In genomic region chr10:122492955-122493597, GRCh38 we compare ENCODE assay signal across 17 cellular contexts. TPM values are rescaled to one million over a fixed set of nuclear protein-coding genes. Genes with fewer than 3 reads are reported as not detected.
DNase-seq lines count a peak whose midpoint lies in the region; ATAC-seq, FAIRE-seq and TF ChIP-seq lines count a peak whose summit lies in the region.
"Had no signal": no experiment of that assay in that cellular context is flagged by ENCODE, and none has a peak within 500 bp of the region (broad histone marks: within the 10 kb centered on the region; RNA-seq: fewer than 3 reads in every experiment).

No MANE protein-coding gene starts in this region.

- peak overlapping the region; percentile 97 for H3K27ac ChIP-seq in ACC112 (ENCODE audit: low read depth, low read length)
- peak overlapping the region in 3 of 4 donors; percentile 40 to 75 (median 74) for H3K27ac ChIP-seq in gastroesophageal sphincter
- no peak overlapping the region for H3K27ac ChIP-seq in foreskin keratinocyte
- H3K27ac ChIP-seq: parathyroid adenoma had no signal

- WGBS in gastroesophageal sphincter (ENCODE audit: low coverage in 1 of 2), 2 donors = 52 to 72% methylated on average over 5 to 7 of the region's 10 CpGs

- peak; percentile 40 for ATAC-seq in gastroesophageal sphincter
- ATAC-seq in sciatic nerve = peak; percentile 87
- ATAC-seq in foreskin keratinocyte = no peak
- ATAC-seq: stimulated activated naive CD8-positive, alpha-beta T cell treated with anti-CD3 and anti-CD28 coated beads, Interleukin-15, amount 100 ng/mL, for 72 hours; T-helper 17 cell had no signal

- CTCF ChIA-PET in MCF 10A (lab: Yijun Ruan, JAX) = interaction anchor here (0.6 to 5.8 kb wide), 7 partner anchors 10 to 118 kb away, joined by 3 to 39 read pairs (median 5); partner anchors contain the start of gene PLEKHA1

- peaks cover 38% of the 10 kb centered on the region for H3K79me2 ChIP-seq in ACC112 (ENCODE audit: control insufficient read depth, insufficient read depth, low read length, unreplicated experiment)
- H3K79me2 ChIP-seq: parathyroid adenoma had no signal

- no peak for TF ChIP-seq CTCF in MCF 10A (IDR thresholded peaks at IDR 0.05; ENCODE audit: unreplicated experiment)
- no peak for TF ChIP-seq CTCF in gastroesophageal sphincter (IDR thresholded peaks at IDR 0.05)
- TF ChIP-seq CTCF in foreskin keratinocyte (conservative IDR thresholded peaks at IDR 0.05) = no peak

- no peak for FAIRE-seq in frontal cortex (lab: Jason Lieb, UNC)

- no peak overlapping the region for H3K4me3 Mint-ChIP-seq in MCF 10A (ENCODE audit: unreplicated experiment)
- H3K4me3 Mint-ChIP-seq: activated CD4-positive, alpha-beta memory T cell treated with anti-CD3 and anti-CD28 coated beads for 36 hours; stimulated activated naive CD8-positive, alpha-beta T cell treated with anti-CD3 and anti-CD28 coated beads, Interleukin-15, amount 100 ng/mL, for 72 hours had no signal

- no peak for TF ChIP-seq POLR2A in gastroesophageal sphincter (IDR thresholded peaks at IDR 0.05)

- intact Hi-C loops in MCF 10A (cut with micrococcal nuclease) = no loop called here
- intact Hi-C loops in sciatic nerve (cut with DNase I) = no loop called here

- no peaks in the 10 kb centered on the region for H3K9me3 ChIP-seq in gastroesophageal sphincter

- H3K9me3 Mint-ChIP-seq in MCF 10A (ENCODE audit: unreplicated experiment) = no peaks in the 10 kb centered on the region
- H3K9me3 Mint-ChIP-seq: activated CD4-positive, alpha-beta memory T cell treated with anti-CD3 and anti-CD28 coated beads for 36 hours; stimulated activated naive CD8-positive, alpha-beta T cell treated with anti-CD3 and anti-CD28 coated beads, Interleukin-15, amount 100 ng/mL, for 72 hours had no signal

- DNase-seq in MCF 10A (ENCODE audit: unreplicated experiment) (no peak), sciatic nerve (ENCODE audit: low spot score) (peak; percentile 64), foreskin keratinocyte (no peak), OCI-M1 (lab: John Stamatoyannopoulos, UW) (no peak), frontal cortex (ENCODE audit: low spot score in 2 of 2) (no peak), cerebellum (ENCODE audit: low spot score) (no peak)
- DNase-seq: activated CD4-positive, alpha-beta memory T cell treated with anti-CD3 and anti-CD28 coated beads for 36 hours; activated effector memory CD4-positive, alpha-beta T cell treated with Interleukin-2 at 50 U/mL for 16 hours; cerebellar nuclear complex; NCI-H2227 treated with DMSO at 0.1 percent for 48 hours; stimulated activated naive CD8-positive, alpha-beta T cell treated with anti-CD3 and anti-CD28 coated beads, Interleukin-15, amount 100 ng/mL, for 72 hours; T-helper 17 cell had no signal

- no peaks in the 10 kb centered on the region for H3K27me3 Mint-ChIP-seq in MCF 10A (ENCODE audit: insufficient read depth, unreplicated experiment)
- H3K27me3 Mint-ChIP-seq: T-helper 17 cell had no signal

- H2AFZ ChIP-seq in ACC112 (ENCODE audit: low read length, unreplicated experiment) = no peak overlapping the region
- H2AFZ ChIP-seq: parathyroid adenoma had no signal

- H3K27ac Mint-ChIP-seq in MCF 10A (ENCODE audit: low read depth, unreplicated experiment) = peak overlapping the region; percentile 86
- H3K27ac Mint-ChIP-seq: activated CD4-positive, alpha-beta memory T cell treated with anti-CD3 and anti-CD28 coated beads for 36 hours; T-helper 17 cell had no signal

- H3K4me3 ChIP-seq in ACC112 (ENCODE audit: low read depth, low read length) (peak overlapping the region; percentile 68), gastroesophageal sphincter (no peak overlapping the region)

- peaks cover 15% of the 10 kb centered on the region for H3K36me3 ChIP-seq in ACC112 (ENCODE audit: insufficient read depth, low read length)
- peaks cover 0 to 44% of the 10 kb centered on the region in 2 donors for H3K36me3 ChIP-seq in gastroesophageal sphincter

- H3K36me3 Mint-ChIP-seq in MCF 10A (ENCODE audit: insufficient read depth, unreplicated experiment) = peaks cover 62% of the 10 kb centered on the region
- H3K36me3 Mint-ChIP-seq: activated CD4-positive, alpha-beta memory T cell treated with anti-CD3 and anti-CD28 coated beads for 36 hours had no signal

- H3K4me1 Mint-ChIP-seq in MCF 10A (ENCODE audit: insufficient read depth, unreplicated experiment) = peaks cover 63% of the 10 kb centered on the region

- H3K27me3 ChIP-seq in ACC112 (ENCODE audit: insufficient read depth, low read length) = no peaks in the 10 kb centered on the region
- no peaks in the 10 kb centered on the region for H3K27me3 ChIP-seq in gastroesophageal sphincter
- no peaks in the 10 kb centered on the region for H3K27me3 ChIP-seq in foreskin keratinocyte

- TF ChIP-seq EP300 in gastroesophageal sphincter (IDR thresholded peaks at IDR 0.05) = no peak

- BruUV-seq in MCF 10A (replicated peaks; lab: Mats Ljungman, UMichigan) = no TSS peak

- H3K4me1 ChIP-seq in ACC112 (ENCODE audit: control insufficient read depth, insufficient read depth, low read length, unreplicated experiment) = peaks cover 76% of the 10 kb centered on the region
- H3K4me1 ChIP-seq in gastroesophageal sphincter = peaks cover 0 to 64% (median 22%) of the 10 kb centered on the region in 3 donors
- peaks cover 42% of the 10 kb centered on the region for H3K4me1 ChIP-seq in foreskin keratinocyte
- H3K4me1 ChIP-seq: parathyroid adenoma had no signal

- POLR2A ChIA-PET in MCF 10A (lab: Yijun Ruan, JAX) = interaction anchor here (0.6 to 15.0 kb wide), 7 partner anchors 12 to 230 kb away, joined by 3 to 291 read pairs (median 18); partner anchors contain the start of genes HTRA1 and PLEKHA1

RNA-seq across cellular contexts. Expression of gene HTRA1, which starts 31.7 kb away (rescaled TPM):
- total RNA-seq in MCF 10A (2022) (157 and 175 TPM in 2 replicates), gastroesophageal sphincter (100 to 1,000 TPM; 107 to 137 (median 111) TPM), sciatic nerve (123 TPM), foreskin keratinocyte (375 and 388 TPM in 2 replicates), frontal cortex (41.2 TPM), cerebellum (18.8 TPM)
- polyA plus RNA-seq in foreskin keratinocyte = 396 and 403 TPM in 2 replicates
- total RNA-seq: activated CD4-positive, alpha-beta memory T cell treated with anti-CD3 and anti-CD28 coated beads for 36 hours had no signal

RNA-seq across cellular contexts. Expression of gene ARMS2, which starts 38.6 kb away (rescaled TPM):
- total RNA-seq in MCF 10A (2022) (not detected in 2 replicates), gastroesophageal sphincter (not detected), sciatic nerve (not detected), foreskin keratinocyte (not detected in 2 replicates), frontal cortex (not detected), cerebellum (not detected)
- not detected in 2 replicates for polyA plus RNA-seq in foreskin keratinocyte
- total RNA-seq: A172; activated CD4-positive, alpha-beta memory T cell treated with anti-CD3 and anti-CD28 coated beads for 36 hours; M059J; T-helper 17 cell had no signal
